In genomic region chr19:31096047-31096446, GRCh38 we compare ENCODE assay signal across 16 cellular contexts.
A peak's percentile ranks its signal among the peaks of the same experiment; 100 is the strongest.
DNase-seq lines count a peak whose midpoint lies in the region; ATAC-seq, FAIRE-seq and TF ChIP-seq lines count a peak whose summit lies in the region.
"Had no signal": no experiment of that assay in that cellular context is flagged by ENCODE, and none has a peak within 500 bp of the region (broad histone marks: within the 10 kb centered on the region; RNA-seq: fewer than 3 reads in every experiment).

No MANE protein-coding gene starts in this region.

- H2BK5ac ChIP-seq in mesendoderm (ENCODE audit: low read length) = no peak overlapping the region

- no peak overlapping the region for H3K9ac ChIP-seq in mesendoderm (ENCODE audit: low read length)
- H3K9ac ChIP-seq: KMS-11 had no signal

- WGBS in mesendoderm (ENCODE audit: extremely low coverage, insufficient coverage, low lambda C conversion rate) = no CpG with 5 or more reads among the region's 16 CpGs

- H3K9me3 ChIP-seq in right atrium auricular region (no peaks in the 10 kb centered on the region), cardiac muscle cell (ENCODE audit: low read depth) (no peaks in the 10 kb centered on the region)
- H3K9me3 ChIP-seq: MG63, Peyer's patch, SJSA1 had no signal

- H3K27me3 ChIP-seq in right atrium auricular region (no peaks in the 10 kb centered on the region), cardiac muscle cell (peaks cover 21% of the 10 kb centered on the region), mesendoderm (ENCODE audit: insufficient read depth, low read length, poor library complexity) (no peaks in the 10 kb centered on the region)
- H3K27me3 ChIP-seq: MG63, Peyer's patch, SJSA1 had no signal

- H3K4me3 ChIP-seq in right atrium auricular region (no peak overlapping the region), cardiac muscle cell (no peak overlapping the region), mesendoderm (ENCODE audit: low read length) (no peak overlapping the region)
- H3K4me3 ChIP-seq: MG63, Peyer's patch, SJSA1 had no signal

- H3K18ac ChIP-seq in mesendoderm (ENCODE audit: low read length) = no peak overlapping the region

- TF ChIP-seq CTCF in right atrium auricular region (IDR thresholded peaks at IDR 0.05) (no peak), cardiac muscle cell (IDR thresholded peaks at IDR 0.05; ENCODE audit: low read depth, low read length) (no peak)

- no peak overlapping the region for H2BK15ac ChIP-seq in mesendoderm (replicated peaks; ENCODE audit: low read depth)

- H3K23ac ChIP-seq in mesendoderm (ENCODE audit: low read length) = no peak overlapping the region

- H3K27ac ChIP-seq in right atrium auricular region (no peak overlapping the region), cardiac muscle cell (peak overlapping the region; percentile 25), mesendoderm (ENCODE audit: low read depth, low read length) (no peak overlapping the region)
- H3K27ac ChIP-seq: KMS-11, Peyer's patch, SJSA1 had no signal

- H3K4me1 ChIP-seq in right atrium auricular region (peaks cover 0 to 6% of the 10 kb centered on the region in 2 donors), cardiac muscle cell (ENCODE audit: low read depth) (peaks cover 8% of the 10 kb centered on the region), mesendoderm (ENCODE audit: control insufficient read depth, low read depth, low read length) (no peaks in the 10 kb centered on the region)
- H3K4me1 ChIP-seq: Peyer's patch, SJSA1 had no signal

- no peaks in the 10 kb centered on the region for H3K79me2 ChIP-seq in mesendoderm (ENCODE audit: control insufficient read depth, insufficient read depth, low read length)

- no peak overlapping the region for H3K56ac ChIP-seq in mesendoderm (ENCODE audit: low read length)

- peak; percentile 46 for ATAC-seq in Right ventricle myocardium superior (ENCODE audit: poor library complexity)

- H4K5ac ChIP-seq in mesendoderm (ENCODE audit: low read length) = no peak overlapping the region

- FAIRE-seq in urothelium cell line (lab: Jason Lieb, UNC) = peak; percentile 37

- intact Hi-C loops in Right ventricle myocardium superior (cut with DNase I) = no loop called here

- DNase-seq in Right ventricle myocardium superior (peak; percentile 42), right atrium auricular region (ENCODE audit: low spot score) (no peak), cardiac muscle cell (ENCODE audit: low read depth in 1 of 2, low spot score in 1 of 2) (peak in 1 of 2 donors; percentile 59), mesendoderm (peak; percentile 23), urothelium cell line (ENCODE audit: low spot score) (no peak), amygdala (lab: John Stamatoyannopoulos, UW) (no peak), OCI-M2 (lab: John Stamatoyannopoulos, UW; ENCODE audit: unreplicated experiment) (no peak), Kasumi-1 (lab: John Stamatoyannopoulos, UW) (no peak)
- DNase-seq: DMS53, MG63, NCI-H1092 treated with DMSO at 0.1 percent for 48 hours, NCI-H1694 treated with DMSO at 0.1 percent for 48 hours, NCI-H774, Peyer's patch had no signal

- H2BK120ac ChIP-seq in mesendoderm (ENCODE audit: low read depth, low read length) = no peak overlapping the region

- no peak overlapping the region for H2AK5ac ChIP-seq in mesendoderm (ENCODE audit: low read length)

- no peaks in the 10 kb centered on the region for H3K79me1 ChIP-seq in mesendoderm (ENCODE audit: low read length)

- no peak overlapping the region for H3K4me2 ChIP-seq in mesendoderm (ENCODE audit: low read length)
- H3K4me2 ChIP-seq: KMS-11 had no signal

- H3K36me3 ChIP-seq in right atrium auricular region (no peaks in the 10 kb centered on the region), cardiac muscle cell (no peaks in the 10 kb centered on the region), mesendoderm (ENCODE audit: control insufficient read depth, insufficient read depth, low read length) (no peaks in the 10 kb centered on the region)
- H3K36me3 ChIP-seq: MG63, Peyer's patch, SJSA1 had no signal

- no peak overlapping the region for H3K4ac ChIP-seq in mesendoderm (ENCODE audit: low read depth, low read length)

- H4K8ac ChIP-seq in mesendoderm (ENCODE audit: low read depth, low read length) = no peak overlapping the region

Comparison
In these comparisons a context has a peak if more than half of its experiments do, and no peak if none do; other contexts are left out.
1. DNase-seq: peak in Right ventricle myocardium superior (single experiment) and mesendoderm (single experiment); none in right atrium auricular region (single experiment), urothelium cell line (single experiment), amygdala (0 of 56), OCI-M2 (single experiment) and Kasumi-1 (0 of 2).